Comparison of ENCODE assay signal across 21 cellular contexts in the genomic region with DNA sequence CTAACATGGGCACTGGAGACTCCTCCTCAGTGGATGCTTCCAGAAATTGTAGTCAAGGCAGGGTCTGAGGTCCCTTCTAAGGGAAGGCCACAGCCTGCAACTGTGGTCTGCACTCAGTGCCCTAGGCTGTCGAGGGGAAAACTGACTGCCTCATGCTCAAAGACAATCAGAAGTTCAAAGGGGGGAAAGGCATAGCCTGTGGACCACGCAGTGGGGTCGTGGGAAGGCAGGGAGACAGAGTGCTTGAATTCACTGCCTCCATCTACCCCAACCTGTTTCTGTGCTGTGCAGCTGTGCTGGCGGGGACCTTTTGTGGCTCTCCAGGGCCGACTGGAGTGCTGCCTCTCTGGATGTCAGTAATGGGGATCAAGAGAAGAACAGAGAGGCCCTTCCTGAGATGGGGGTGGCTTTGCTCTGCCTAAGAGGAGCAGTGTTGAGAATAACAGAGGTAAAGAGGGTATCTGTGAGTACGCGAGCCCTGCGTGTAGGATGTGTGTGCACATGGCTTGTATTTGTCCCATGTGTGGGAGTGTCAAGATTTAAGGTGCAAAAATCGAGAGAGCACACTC. TPM values are rescaled to one million over a fixed set of nuclear protein-coding genes. Genes with fewer than 3 reads are reported as not detected.
"Had no signal": no experiment of that assay in that cellular context is flagged by ENCODE, and none has a peak within 500 bp of the region (broad histone marks: within the 10 kb centered on the region; RNA-seq: fewer than 3 reads in every experiment).

No MANE protein-coding gene starts in this region.

- DNase-seq: effector memory CD4-positive, alpha-beta T cell; esophagus squamous epithelium; foreskin fibroblast; glutamatergic neuron; kidney; left cardiac atrium; left ventricle myocardium inferior; lower lobe of right lung; natural killer cell; right cardiac atrium; small intestine; stimulated activated CD4-positive, alpha-beta T cell treated with anti-CD3 and anti-CD28 coated beads, Interleukin-12 subunit alpha, Interleukin-12 subunit beta, amount 100 ng/mL, for 4 hours; stimulated activated naive CD4-positive, alpha-beta T cell treated with Interleukin-2 at 50 U/mL for 16 hours; thyroid gland; upper lobe of right lung had no signal

- H3K27ac Mint-ChIP-seq: memory B cell, mesothelial cell of epicardium, natural killer cell had no signal

- H3K4me1 ChIP-seq: esophagus squamous epithelium, gastroesophageal sphincter, lower lobe of right lung, suprapubic skin had no signal

- H3K36me3 Mint-ChIP-seq: memory B cell, mesothelial cell of epicardium, natural killer cell had no signal

- H3K4me3 ChIP-seq: esophagus squamous epithelium, gastroesophageal sphincter, left ventricle myocardium inferior, lower lobe of right lung, suprapubic skin, thyroid gland, upper lobe of right lung had no signal

- H3K27me3 ChIP-seq: gastroesophageal sphincter, suprapubic skin, thyroid gland, upper lobe of right lung had no signal

- H3K27ac ChIP-seq: epithelial cell of prostate, esophagus squamous epithelium, gastroesophageal sphincter, left ventricle myocardium inferior, lower lobe of right lung, suprapubic skin, thyroid gland, upper lobe of right lung had no signal

- H3K9me3 Mint-ChIP-seq: central memory CD8-positive, alpha-beta T cell; memory B cell; mesothelial cell of epicardium; natural killer cell had no signal

- H3K9me3 ChIP-seq: esophagus squamous epithelium, gastroesophageal sphincter, left ventricle myocardium inferior, lower lobe of right lung, suprapubic skin, thyroid gland, upper lobe of right lung had no signal

- ATAC-seq: gastroesophageal sphincter, left cardiac atrium, lower lobe of right lung, natural killer cell, right cardiac atrium, upper lobe of right lung had no signal

- H3K4me1 Mint-ChIP-seq: central memory CD8-positive, alpha-beta T cell had no signal

- H3K4me3 Mint-ChIP-seq: central memory CD8-positive, alpha-beta T cell; memory B cell; mesothelial cell of epicardium; natural killer cell had no signal

- H3K36me3 ChIP-seq: esophagus squamous epithelium, left ventricle myocardium inferior, lower lobe of right lung, thyroid gland, upper lobe of right lung had no signal

RNA-seq across cellular contexts. Expression of a gene that starts 41.8 kb away (rescaled TPM):
- total RNA-seq: mesothelial cell of epicardium had no signal
